Comparison of ENCODE assay signal across 10 cellular contexts in genomic region chr4:128703948-128704347, GRCh38.
"Had no signal": no experiment of that assay in that cellular context is flagged by ENCODE, and none has a peak within 500 bp of the region (broad histone marks: within the 10 kb centered on the region; RNA-seq: fewer than 3 reads in every experiment).

No MANE protein-coding gene starts in this region.

- H3K27ac ChIP-seq: GM23248 had no signal

- H3K9me3 Mint-ChIP-seq: HFFc6 had no signal

- ATAC-seq: HCT116 had no signal

- DNase-seq: GM23248, GOT3, H7, H9, HCEC 1CT, HFFc6 had no signal

- H3K4me3 Mint-ChIP-seq: H9, HFFc6 had no signal

- H3K9ac ChIP-seq: GM23248 had no signal

- H3K4me1 ChIP-seq: HAP-1 had no signal

- H3K4me3 ChIP-seq: GM23248, HAP-1 had no signal

- H3K27ac Mint-ChIP-seq: H9, HFFc6 had no signal

- H3K9me3 ChIP-seq: HAP-1 had no signal

- H2AFZ ChIP-seq: GM23248 had no signal

- FAIRE-seq: H1, H54 had no signal

- H3K36me3 ChIP-seq: HAP-1 had no signal
